1 cellular context compared by ENCODE assay signal in the genomic region with DNA sequence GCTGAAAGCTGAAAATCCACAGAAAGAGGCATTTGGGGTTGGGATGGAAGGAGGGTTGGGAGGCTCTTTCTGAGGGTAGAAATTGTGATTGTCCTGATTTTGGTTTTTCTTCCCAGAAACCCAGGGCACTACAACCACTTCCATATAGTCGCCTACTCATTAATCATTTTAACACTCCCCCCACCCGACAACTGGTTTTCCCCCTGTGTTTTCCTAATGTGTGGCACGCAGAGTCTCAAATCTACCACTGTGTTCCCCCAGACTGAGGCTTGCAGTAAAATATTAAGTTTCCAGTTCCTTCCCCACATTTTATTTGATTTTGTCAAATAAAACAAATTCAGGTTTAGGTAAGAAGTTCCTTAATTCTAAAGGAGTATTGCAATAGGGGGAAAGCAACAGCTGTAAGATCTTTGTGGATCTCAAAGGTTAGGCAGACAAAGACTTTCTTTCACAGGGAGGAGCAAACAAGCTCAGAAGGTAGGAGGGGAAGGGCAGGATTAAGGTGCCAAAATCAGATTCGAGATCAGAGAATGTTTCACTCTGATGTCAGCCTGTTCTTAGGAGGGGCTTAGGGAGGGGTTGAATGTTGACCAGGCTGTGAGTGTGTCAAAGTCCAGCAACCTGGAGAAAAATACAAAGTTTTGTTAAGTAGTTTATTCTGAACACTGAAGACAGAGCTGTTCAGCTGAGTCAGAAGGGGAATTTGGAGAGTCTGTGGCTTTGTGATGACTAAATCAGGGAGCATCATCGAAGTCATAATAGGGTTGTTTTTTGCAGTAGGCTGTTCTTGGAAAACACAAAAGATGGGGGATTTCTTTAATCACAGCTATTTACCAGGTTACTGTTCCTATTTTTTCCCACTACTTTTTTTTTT.
A peak's percentile ranks its signal among the peaks of the same experiment; 100 is the strongest.
TF ChIP-seq lines count a peak whose summit lies in the region.

No MANE protein-coding gene starts in this region.

TF ChIP-seq in HepG2, 621 proteins besides CTCF, POLR2A, EP300 and RAD21 (continued from another document and continues in another):
- TF ChIP-seq, protein P1, sequence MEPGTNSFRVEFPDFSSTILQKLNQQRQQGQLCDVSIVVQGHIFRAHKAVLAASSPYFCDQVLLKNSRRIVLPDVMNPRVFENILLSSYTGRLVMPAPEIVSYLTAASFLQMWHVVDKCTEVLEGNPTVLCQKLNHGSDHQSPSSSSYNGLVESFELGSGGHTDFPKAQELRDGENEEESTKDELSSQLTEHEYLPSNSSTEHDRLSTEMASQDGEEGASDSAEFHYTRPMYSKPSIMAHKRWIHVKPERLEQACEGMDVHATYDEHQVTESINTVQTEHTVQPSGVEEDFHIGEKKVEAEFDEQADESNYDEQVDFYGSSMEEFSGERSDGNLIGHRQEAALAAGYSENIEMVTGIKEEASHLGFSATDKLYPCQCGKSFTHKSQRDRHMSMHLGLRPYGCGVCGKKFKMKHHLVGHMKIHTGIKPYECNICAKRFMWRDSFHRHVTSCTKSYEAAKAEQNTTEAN (CRISPR knock-in tag; conservative IDR thresholded peaks at IDR 0.05) = no peak
- TF ChIP-seq ZNF496 (CRISPR knock-in tag; IDR thresholded peaks at IDR 0.05; ENCODE audit: insufficient replicate concordance) (no peak), ZNF34 (CRISPR knock-in tag; IDR thresholded peaks at IDR 0.05; ENCODE audit: borderline replicate concordance) (no peak), ZNF180 (CRISPR knock-in tag; IDR thresholded peaks at IDR 0.05; ENCODE audit: borderline replicate concordance, low read depth) (no peak), EHMT2 (IDR thresholded peaks at IDR 0.05; ENCODE audit: borderline replicate concordance, low read depth, low read length) (no peak), ZMAT3 (CRISPR knock-in tag; conservative IDR thresholded peaks at IDR 0.05) (no peak), PLRG1 (conservative IDR thresholded peaks at IDR 0.05) (no peak), ZNF17 (CRISPR knock-in tag; IDR thresholded peaks at IDR 0.05) (no peak), ZNF563 (CRISPR knock-in tag; IDR thresholded peaks at IDR 0.05) (no peak), FOXM1 (CRISPR knock-in tag; IDR thresholded peaks at IDR 0.05) (no peak), ZNF235 (CRISPR knock-in tag; IDR thresholded peaks at IDR 0.05; ENCODE audit: borderline replicate concordance) (no peak), SALL1 (CRISPR knock-in tag; IDR thresholded peaks at IDR 0.05) (no peak), HNF4G (IDR thresholded peaks at IDR 0.05; ENCODE audit: borderline replicate concordance, low read depth, low read length) (peak; percentile 86), HNF4G (CRISPR knock-in tag; IDR thresholded peaks at IDR 0.05; ENCODE audit: borderline replicate concordance, low read depth) (peak; percentile 70; the same call in 1 of the 2 replicates), NR2F1 (CRISPR knock-in tag; IDR thresholded peaks at IDR 0.05) (no peak), ZNF598 (CRISPR knock-in tag; IDR thresholded peaks at IDR 0.05; ENCODE audit: borderline replicate concordance) (no peak), ZNF484 (CRISPR knock-in tag; IDR thresholded peaks at IDR 0.05; ENCODE audit: borderline replicate concordance, low read depth) (no peak), ZNF709 (CRISPR knock-in tag; IDR thresholded peaks at IDR 0.05) (no peak), KDM5A (IDR thresholded peaks at IDR 0.05; ENCODE audit: borderline replicate concordance, low read length) (no peak), HOMEZ (CRISPR knock-in tag; IDR thresholded peaks at IDR 0.05; ENCODE audit: low read depth) (no peak), ZNF678 (CRISPR knock-in tag; IDR thresholded peaks at IDR 0.05) (no peak), HMGXB4 (CRISPR knock-in tag; IDR thresholded peaks at IDR 0.05; ENCODE audit: borderline replicate concordance in 1 of 2, low read depth in 1 of 2) (no peak), SIX1 (CRISPR knock-in tag; IDR thresholded peaks at IDR 0.05; ENCODE audit: borderline replicate concordance) (no peak), ZNF136 (CRISPR knock-in tag; IDR thresholded peaks at IDR 0.05; ENCODE audit: low read depth) (no peak), ZNF572 (CRISPR knock-in tag; IDR thresholded peaks at IDR 0.05) (no peak), ZNF296 (CRISPR knock-in tag; conservative IDR thresholded peaks at IDR 0.05) (no peak), ZNF747 (CRISPR knock-in tag; IDR thresholded peaks at IDR 0.05; ENCODE audit: borderline replicate concordance) (no peak), CENPT (CRISPR knock-in tag; IDR thresholded peaks at IDR 0.05; ENCODE audit: low read depth) (no peak), CCDC6 (CRISPR knock-in tag; IDR thresholded peaks at IDR 0.05) (no peak), ZNF746 (CRISPR knock-in tag; IDR thresholded peaks at IDR 0.05) (no peak), SETDB1 (CRISPR knock-in tag; IDR thresholded peaks at IDR 0.05; ENCODE audit: borderline replicate concordance) (no peak), ZFP36 (IDR thresholded peaks at IDR 0.05; ENCODE audit: borderline replicate concordance, low read depth, low read length, partially characterized antibody) (no peak), ZNF468 (CRISPR knock-in tag; IDR thresholded peaks at IDR 0.05) (no peak), FOXA1 (IDR thresholded peaks at IDR 0.05) (no peak), FOXA1 (CRISPR knock-in tag; IDR thresholded peaks at IDR 0.05) (peak; percentile 66; the same call in 1 of the 2 replicates), ARID3A (IDR thresholded peaks at IDR 0.05; ENCODE audit: low read depth, low read length) (no peak), ZNF143 (CRISPR knock-in tag; IDR thresholded peaks at IDR 0.05) (no peak), ZNF282 (IDR thresholded peaks at IDR 0.05; ENCODE audit: partially characterized antibody) (no peak), RFX5 (IDR thresholded peaks at IDR 0.05; ENCODE audit: low read depth, low read length) (no peak), ZNF775 (CRISPR knock-in tag; IDR thresholded peaks at IDR 0.05; ENCODE audit: borderline replicate concordance) (no peak), MYPOP (CRISPR knock-in tag; IDR thresholded peaks at IDR 0.05) (no peak), FLYWCH1 (CRISPR knock-in tag; IDR thresholded peaks at IDR 0.05) (no peak), SRSF9 (IDR thresholded peaks at IDR 0.05; ENCODE audit: borderline replicate concordance, insufficient read depth, low read depth, low read length, poor library complexity, severe bottlenecking) (no peak), ZNF101 (CRISPR knock-in tag; IDR thresholded peaks at IDR 0.05; ENCODE audit: borderline replicate concordance, low read depth) (no peak), PAWR (CRISPR knock-in tag; IDR thresholded peaks at IDR 0.05; ENCODE audit: borderline replicate concordance) (no peak), ZNF350 (CRISPR knock-in tag; IDR thresholded peaks at IDR 0.05; ENCODE audit: borderline replicate concordance, low read depth) (no peak)
- TF ChIP-seq, protein P2, sequence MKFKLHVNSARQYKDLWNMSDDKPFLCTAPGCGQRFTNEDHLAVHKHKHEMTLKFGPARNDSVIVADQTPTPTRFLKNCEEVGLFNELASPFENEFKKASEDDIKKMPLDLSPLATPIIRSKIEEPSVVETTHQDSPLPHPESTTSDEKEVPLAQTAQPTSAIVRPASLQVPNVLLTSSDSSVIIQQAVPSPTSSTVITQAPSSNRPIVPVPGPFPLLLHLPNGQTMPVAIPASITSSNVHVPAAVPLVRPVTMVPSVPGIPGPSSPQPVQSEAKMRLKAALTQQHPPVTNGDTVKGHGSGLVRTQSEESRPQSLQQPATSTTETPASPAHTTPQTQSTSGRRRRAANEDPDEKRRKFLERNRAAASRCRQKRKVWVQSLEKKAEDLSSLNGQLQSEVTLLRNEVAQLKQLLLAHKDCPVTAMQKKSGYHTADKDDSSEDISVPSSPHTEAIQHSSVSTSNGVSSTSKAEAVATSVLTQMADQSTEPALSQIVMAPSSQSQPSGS (CRISPR knock-in tag; IDR thresholded peaks at IDR 0.05) = peak; percentile 60; the same call in 1 of the 2 replicates
- TF ChIP-seq, protein P3, sequence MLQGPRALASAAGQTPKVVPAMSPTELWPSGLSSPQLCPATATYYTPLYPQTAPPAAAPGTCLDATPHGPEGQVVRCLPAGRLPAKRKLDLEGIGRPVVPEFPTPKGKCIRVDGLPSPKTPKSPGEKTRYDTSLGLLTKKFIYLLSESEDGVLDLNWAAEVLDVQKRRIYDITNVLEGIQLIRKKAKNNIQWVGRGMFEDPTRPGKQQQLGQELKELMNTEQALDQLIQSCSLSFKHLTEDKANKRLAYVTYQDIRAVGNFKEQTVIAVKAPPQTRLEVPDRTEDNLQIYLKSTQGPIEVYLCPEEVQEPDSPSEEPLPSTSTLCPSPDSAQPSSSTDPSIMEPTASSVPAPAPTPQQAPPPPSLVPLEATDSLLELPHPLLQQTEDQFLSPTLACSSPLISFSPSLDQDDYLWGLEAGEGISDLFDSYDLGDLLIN (CRISPR knock-in tag; IDR thresholded peaks at IDR 0.05; ENCODE audit: borderline replicate concordance) = no peak
- TF ChIP-seq, protein P4, sequence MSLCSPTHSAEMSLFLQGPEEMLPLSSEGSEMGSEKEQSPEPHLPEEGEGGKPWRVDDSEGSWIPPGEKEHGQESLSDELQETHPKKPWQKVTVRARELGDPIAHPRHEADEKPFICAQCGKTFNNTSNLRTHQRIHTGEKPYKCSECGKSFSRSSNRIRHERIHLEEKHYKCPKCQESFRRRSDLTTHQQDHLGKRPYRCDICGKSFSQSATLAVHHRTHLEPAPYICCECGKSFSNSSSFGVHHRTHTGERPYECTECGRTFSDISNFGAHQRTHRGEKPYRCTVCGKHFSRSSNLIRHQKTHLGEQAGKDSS (CRISPR knock-in tag; IDR thresholded peaks at IDR 0.05; ENCODE audit: borderline replicate concordance, low read depth) = no peak
- TF ChIP-seq, protein P5, sequence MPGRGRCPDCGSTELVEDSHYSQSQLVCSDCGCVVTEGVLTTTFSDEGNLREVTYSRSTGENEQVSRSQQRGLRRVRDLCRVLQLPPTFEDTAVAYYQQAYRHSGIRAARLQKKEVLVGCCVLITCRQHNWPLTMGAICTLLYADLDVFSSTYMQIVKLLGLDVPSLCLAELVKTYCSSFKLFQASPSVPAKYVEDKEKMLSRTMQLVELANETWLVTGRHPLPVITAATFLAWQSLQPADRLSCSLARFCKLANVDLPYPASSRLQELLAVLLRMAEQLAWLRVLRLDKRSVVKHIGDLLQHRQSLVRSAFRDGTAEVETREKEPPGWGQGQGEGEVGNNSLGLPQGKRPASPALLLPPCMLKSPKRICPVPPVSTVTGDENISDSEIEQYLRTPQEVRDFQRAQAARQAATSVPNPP (CRISPR knock-in tag; IDR thresholded peaks at IDR 0.05) = no peak
